In the genomic region with DNA sequence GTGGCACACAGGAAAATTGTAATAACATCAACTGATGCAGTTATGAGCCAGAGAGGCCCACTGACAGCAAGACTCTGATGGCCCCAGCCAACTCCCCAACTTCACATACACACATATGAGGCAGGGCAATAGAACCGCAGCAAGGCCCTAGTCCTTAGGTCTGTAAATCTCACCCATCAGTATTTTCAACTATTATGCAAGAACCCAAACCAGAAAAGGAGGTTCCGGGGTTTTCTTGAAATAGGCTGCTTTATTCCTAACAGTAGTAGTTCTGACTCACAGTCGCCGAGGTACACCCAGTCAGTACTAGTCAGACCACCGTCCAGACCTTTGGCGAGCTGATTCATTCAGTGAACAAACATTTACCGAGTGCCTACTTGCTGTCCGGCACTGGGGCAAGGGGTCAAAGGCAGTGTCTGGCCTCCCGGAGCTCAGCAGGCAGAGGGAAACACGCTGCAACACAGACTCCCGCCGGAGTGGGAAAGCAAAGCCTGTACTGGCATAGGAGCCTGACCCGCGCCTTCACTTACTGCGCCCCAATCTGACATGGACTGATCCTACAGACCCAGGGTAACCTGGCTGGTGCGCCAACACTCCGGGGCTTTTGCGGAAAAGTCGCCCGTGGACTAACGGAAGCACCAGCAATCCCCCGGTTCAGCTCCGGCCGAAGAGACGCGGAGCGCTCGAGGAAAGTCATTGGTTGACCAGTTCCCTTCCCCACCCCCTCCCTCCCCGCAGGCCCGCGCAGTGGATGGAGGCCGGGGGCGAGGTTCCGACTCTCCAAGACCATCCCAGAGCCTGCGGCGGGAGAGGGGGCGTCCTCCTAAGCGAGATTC, we compare ENCODE assay signal across 8 cellular contexts. TPM values are rescaled to one million over a fixed set of nuclear protein-coding genes. Genes with fewer than 3 reads are reported as not detected.
DNase-seq lines count a peak whose midpoint lies in the region; ATAC-seq and TF ChIP-seq lines count a peak whose summit lies in the region.

No MANE protein-coding gene starts in this region.

- H3K9me3 ChIP-seq in mammary epithelial cell (replicated peaks; ENCODE audit: insufficient read depth, low read length), result no peaks in the 10 kb centered on the region
- H3K9me3 ChIP-seq in testis, result no peaks in the 10 kb centered on the region

- no peaks in the 10 kb centered on the region for H4K20me1 ChIP-seq in mammary epithelial cell (ENCODE audit: insufficient read depth, low read length)

- no peak for TF ChIP-seq CTCF in mammary epithelial cell (conservative IDR thresholded peaks at IDR 0.05 in 1 of 2, IDR thresholded peaks at IDR 0.05 in 1 of 2; ENCODE audit: extremely low read depth in 1 of 2, insufficient read depth in 1 of 2, low read depth in 1 of 2, low read length in 2 of 2)
- TF ChIP-seq CTCF in testis (IDR thresholded peaks at IDR 0.05), result no peak

- WGBS in mammary epithelial cell (ENCODE audit: low coverage, missing lambda C conversion rate), result 58% methylated on average over 22 of the region's 38 CpGs
- WGBS in testis, 2 donors, result 31 to 46% methylated on average over 23 to 34 of the region's 38 CpGs

- in situ Hi-C loops in mammary epithelial cell (cut with MboI; ENCODE audit: low sequenced_read_pairs in 2 of 2), result no loop called here

- BruUV-seq in mammary epithelial cell (replicated peaks; lab: Mats Ljungman, UMichigan), result no TSS peak

- H3K79me2 ChIP-seq in mammary epithelial cell (ENCODE audit: insufficient read depth, low read length), result no peaks in the 10 kb centered on the region

- peaks cover 23% of the 10 kb centered on the region for H3K27me3 ChIP-seq in mammary epithelial cell (ENCODE audit: insufficient read depth, low read length)
- H3K27me3 ChIP-seq in testis, result no peaks in the 10 kb centered on the region

- H3K4me3 Mint-ChIP-seq in activated T-cell treated with anti-CD3 and anti-CD28 coated beads, Interleukin-2, amount 50 U/mL, for 24 hours, result no peak overlapping the region
- H3K4me3 Mint-ChIP-seq in activated T-cell treated with anti-CD3 and anti-CD28 coated beads, Interleukin-2, amount 50 U/mL, for 4 hours, result no peak overlapping the region

- H2AFZ ChIP-seq in mammary epithelial cell (ENCODE audit: low read depth, low read length), result no peak overlapping the region

- H3K9me3 Mint-ChIP-seq in activated T-cell treated with anti-CD3 and anti-CD28 coated beads, Interleukin-2, amount 50 U/mL, for 24 hours, result no peaks in the 10 kb centered on the region
- H3K9me3 Mint-ChIP-seq in activated T-cell treated with anti-CD3 and anti-CD28 coated beads, Interleukin-2, amount 50 U/mL, for 4 hours, result no peaks in the 10 kb centered on the region

- no peak for ATAC-seq in activated T-cell treated with anti-CD3 and anti-CD28 coated beads, Interleukin-2, amount 50 U/mL, for 4 hours
- peak; percentile 54 for ATAC-seq in left colon
- ATAC-seq in HG03135 (IDR thresholded peaks at IDR 0.05; ENCODE audit: unreplicated experiment), result no peak

- no peak overlapping the region for H3K27ac ChIP-seq in mammary epithelial cell (ENCODE audit: insufficient read depth, low read depth, low read length)
- no peak overlapping the region for H3K27ac ChIP-seq in testis

- intact Hi-C loops in mammary epithelial cell (cut with micrococcal nuclease) (no loop called here), left colon (cut with DNase I, micrococcal nuclease) (no loop called here), testis (cut with DNase I; ENCODE audit: low total_unique reads) (no loop called here)

- H3K27ac Mint-ChIP-seq in activated T-cell treated with anti-CD3 and anti-CD28 coated beads, Interleukin-2, amount 50 U/mL, for 24 hours, result no peak overlapping the region

- peaks cover 15% of the 10 kb centered on the region for H3K4me1 ChIP-seq in mammary epithelial cell (ENCODE audit: insufficient read depth, low read length)
- H3K4me1 ChIP-seq in testis, result no peaks in the 10 kb centered on the region

- H3K9ac ChIP-seq in mammary epithelial cell (ENCODE audit: insufficient read depth, low read length), result no peak overlapping the region

- no peaks in the 10 kb centered on the region for H3K36me3 ChIP-seq in mammary epithelial cell (ENCODE audit: insufficient read depth, low read length)
- H3K36me3 ChIP-seq in testis (ENCODE audit: low read depth, missing control alignments), result no peaks in the 10 kb centered on the region

- no peak overlapping the region for H3K4me3 ChIP-seq in mammary epithelial cell (replicated peaks in 1 of 3; ENCODE audit: insufficient read depth in 1 of 3, low read depth in 2 of 3, low read length in 3 of 3)
- peak overlapping the region; percentile 53 to 66 for H3K4me3 ChIP-seq in testis

- peaks cover 25% of the 10 kb centered on the region for H3K27me3 Mint-ChIP-seq in activated T-cell treated with anti-CD3 and anti-CD28 coated beads, Interleukin-2, amount 50 U/mL, for 24 hours
- peaks cover 18% of the 10 kb centered on the region for H3K27me3 Mint-ChIP-seq in activated T-cell treated with anti-CD3 and anti-CD28 coated beads, Interleukin-2, amount 50 U/mL, for 4 hours (ENCODE audit: low read depth)

- peak; percentile 31 for DNase-seq in activated T-cell treated with anti-CD3 and anti-CD28 coated beads, Interleukin-2, amount 50 U/mL, for 24 hours
- DNase-seq in activated T-cell treated with anti-CD3 and anti-CD28 coated beads, Interleukin-2, amount 50 U/mL, for 4 hours, result no peak
- DNase-seq in mammary epithelial cell (peak; percentile 81), left colon (peak; percentile 64 to 73), testis (peak; percentile 58), NCI-H2107 treated with DMSO at 0.1 percent for 48 hours (lab: John Stamatoyannopoulos, UW; ENCODE audit: unreplicated experiment) (no peak), NCI-H1436 (lab: John Stamatoyannopoulos, UW) (no peak)

- no peak for TF ChIP-seq POLR2A in testis (IDR thresholded peaks at IDR 0.05)

- dilution Hi-C loops in mammary epithelial cell (cut with HindIII; ENCODE audit: low sequenced_read_pairs), result loop anchor here (5.0 kb wide), 2 partner anchors 54 to 66 kb away; no protein-coding TSS in a partner anchor

- H3K36me3 Mint-ChIP-seq in activated T-cell treated with anti-CD3 and anti-CD28 coated beads, Interleukin-2, amount 50 U/mL, for 24 hours (ENCODE audit: low read depth), result peaks cover 3% of the 10 kb centered on the region
- no peaks in the 10 kb centered on the region for H3K36me3 Mint-ChIP-seq in activated T-cell treated with anti-CD3 and anti-CD28 coated beads, Interleukin-2, amount 50 U/mL, for 4 hours (ENCODE audit: insufficient read depth)

- CTCF ChIA-PET in mammary epithelial cell (lab: Charles Lee; ENCODE audit: low non-redundant PET), result no interaction called here

- H3K4me2 ChIP-seq in mammary epithelial cell (ENCODE audit: insufficient read depth, low read depth, low read length), result peak overlapping the region; percentile 89

- peaks cover 8% of the 10 kb centered on the region for H3K4me1 Mint-ChIP-seq in activated T-cell treated with anti-CD3 and anti-CD28 coated beads, Interleukin-2, amount 50 U/mL, for 24 hours (ENCODE audit: low read depth)
- peaks cover 8% of the 10 kb centered on the region for H3K4me1 Mint-ChIP-seq in activated T-cell treated with anti-CD3 and anti-CD28 coated beads, Interleukin-2, amount 50 U/mL, for 4 hours (ENCODE audit: low read depth)

RNA-seq across cellular contexts. Expression of a gene that starts 1.3 kb away (rescaled TPM):
- 1 to 10 TPM; 2.7 to 3.4 (median 2.7) TPM for total RNA-seq in activated T-cell treated with anti-CD3 and anti-CD28 coated beads, Interleukin-2, amount 50 U/mL, for 4 hours
- total RNA-seq in mammary epithelial cell, result 1 to 10 TPM; 5.8 to 5.9 TPM
- 4.5 TPM for polyA plus RNA-seq in mammary epithelial cell
- 7.5 TPM for polyA minus RNA-seq in mammary epithelial cell
- 100 to 1,000 TPM in 1 of 2 donors, 10 to 100 TPM in 1; 81.3 to 110 TPM for total RNA-seq in left colon
- 10 to 100 TPM; 63.9 to 64.9 TPM for total RNA-seq in testis
- 33.0 TPM for polyA plus RNA-seq in testis (ENCODE audit: insufficient read depth, low read depth, low replicate concordance)

Comparison
In these comparisons a context has a peak if more than half of its experiments do, and no peak if none do; other contexts are left out.
1. DNase-seq: peak in activated T-cell treated with anti-CD3 and anti-CD28 coated beads, Interleukin-2, amount 50 U/mL, for 24 hours (single experiment), mammary epithelial cell (single experiment), left colon (2 of 2) and testis (single experiment); none in activated T-cell treated with anti-CD3 and anti-CD28 coated beads, Interleukin-2, amount 50 U/mL, for 4 hours (single experiment), NCI-H2107 treated with DMSO at 0.1 percent for 48 hours (single experiment) and NCI-H1436 (single experiment).
2. H3K4me3 ChIP-seq: peak in testis (2 of 2); none in mammary epithelial cell (0 of 3).
3. RNA of a gene that starts 1.3 kb away (total RNA-seq): 81.3 to 110 TPM in left colon and 63.9 to 64.9 TPM in testis; 5.8 to 5.9 TPM in mammary epithelial cell and 2.7 to 3.4 TPM in activated T-cell treated with anti-CD3 and anti-CD28 coated beads, Interleukin-2, amount 50 U/mL, for 4 hours; every median in the first group is over 4 times any median in the second.